Comparison of ENCODE assay signal across 16 cellular contexts in genomic region chr2:196823750-196824149, GRCh38. TPM values are rescaled to one million over a fixed set of nuclear protein-coding genes. Genes with fewer than 3 reads are reported as not detected.
A peak's percentile ranks its signal among the peaks of the same experiment; 100 is the strongest.
DNase-seq lines count a peak whose midpoint lies in the region; ATAC-seq and TF ChIP-seq lines count a peak whose summit lies in the region.
"Had no signal": no experiment of that assay in that cellular context is flagged by ENCODE, and none has a peak within 500 bp of the region (broad histone marks: within the 10 kb centered on the region; RNA-seq: fewer than 3 reads in every experiment).

No MANE protein-coding gene starts in this region.

- POLR2A ChIA-PET in HCT116 (lab: Charles Lee): no interaction called here

- H3K9ac ChIP-seq in HCT116 (ENCODE audit: low read length): no peak overlapping the region

- H3K4me3 ChIP-seq in HCT116 (replicated peaks in 1 of 2; ENCODE audit: low read depth in 1 of 2, low read length in 2 of 2): no peak overlapping the region
- H3K4me3 ChIP-seq: ovary, SK-N-MC had no signal

- RAD21 ChIA-PET in HCT116 (lab: Charles Lee; ENCODE audit: low non-redundant PET in 1 of 2, low total read pairs in 2 of 2, uncharacterized antibody in 2 of 2, unreplicated experiment in 2 of 2): no interaction called here

- ATAC-seq in HCT116 (no peak), T-helper 17 cell (no peak), foreskin keratinocyte (peak; percentile 98)

- H3K36me3 Mint-ChIP-seq in T-helper 17 cell (ENCODE audit: low read depth): peaks cover 2% of the 10 kb centered on the region

- peaks cover 12% of the 10 kb centered on the region for H3K27me3 Mint-ChIP-seq in T-helper 17 cell

- H3K36me3 ChIP-seq in HCT116 (ENCODE audit: control insufficient read depth in 1 of 2, insufficient read depth in 2 of 2, low read length in 2 of 2): no peaks in the 10 kb centered on the region
- H3K36me3 ChIP-seq: ovary had no signal

- intact Hi-C loops in HCT116 (cut with micrococcal nuclease): no loop called here

- no peak overlapping the region for H3K27ac ChIP-seq in HCT116 (ENCODE audit: low read depth, low read length)
- H3K27ac ChIP-seq in foreskin keratinocyte: no peak overlapping the region
- H3K27ac ChIP-seq: ovary, SK-N-MC had no signal

- TF ChIP-seq CTCF in HCT116 (IDR thresholded peaks at IDR 0.05 in 2 of 3, conservative IDR thresholded peaks at IDR 0.05 in 1 of 3; ENCODE audit: borderline replicate concordance in 1 of 3, insufficient read depth in 1 of 3, low read depth in 2 of 3, low read length in 2 of 3) (no peak), foreskin keratinocyte (conservative IDR thresholded peaks at IDR 0.05) (no peak), GM10266 (IDR thresholded peaks at IDR 0.05; ENCODE audit: control insufficient read depth, insufficient read depth, low read depth, missing control alignments) (no peak)

- no peak for TF ChIP-seq POLR2A in HCT116 (IDR thresholded peaks at IDR 0.05; ENCODE audit: borderline replicate concordance, extremely low read depth, insufficient read depth, insufficient read length)

- peaks cover 2% of the 10 kb centered on the region for H3K4me1 Mint-ChIP-seq in T-helper 17 cell

- peak overlapping the region; percentile 14 for H3K27ac Mint-ChIP-seq in T-helper 17 cell
- H3K27ac Mint-ChIP-seq: activated T-helper 1 cell treated with anti-CD3 and anti-CD28 coated beads, Interleukin-12 subunit alpha, Interleukin-12 subunit beta, Interleukin-2, Interleukin-4 antibody, amounts not matched to agents 30 ng/mL and 10 ng/mL and 1 ng/mL, durations not matched to agents 14 hours and 24 hours and 36 hours had no signal

- CTCF ChIA-PET in HCT116 (lab: Charles Lee): no interaction called here

- H3K9me3 ChIP-seq in HCT116 (ENCODE audit: control insufficient read depth in 1 of 2, insufficient read depth in 1 of 2, low read depth in 1 of 2, low read length in 2 of 2) (no peaks in the 10 kb centered on the region), T-helper 17 cell (ENCODE audit: control insufficient read depth, low read length, poor library complexity, severe bottlenecking) (no peaks in the 10 kb centered on the region)
- H3K9me3 ChIP-seq: ovary had no signal

- BruUV-seq in HCT116 (replicated peaks; lab: Mats Ljungman, UMichigan): no TSS peak

- no peaks in the 10 kb centered on the region for H3K79me2 ChIP-seq in HCT116 (ENCODE audit: insufficient read depth, low read length)

- no peak overlapping the region for H3K4me3 Mint-ChIP-seq in T-helper 17 cell
- H3K4me3 Mint-ChIP-seq: activated T-helper 1 cell treated with anti-CD3 and anti-CD28 coated beads, Interleukin-12 subunit alpha, Interleukin-12 subunit beta, Interleukin-2, Interleukin-4 antibody, amounts not matched to agents 30 ng/mL and 10 ng/mL and 1 ng/mL, durations not matched to agents 14 hours and 24 hours and 36 hours had no signal

- TF ChIP-seq RAD21 in HCT116 (IDR thresholded peaks at IDR 0.05; ENCODE audit: low read depth): no peak

- H4K20me1 ChIP-seq in HCT116 (ENCODE audit: insufficient read depth): no peaks in the 10 kb centered on the region

- H3K9me2 ChIP-seq in HCT116 (ENCODE audit: insufficient read depth): no peaks in the 10 kb centered on the region

- H3K4me2 ChIP-seq in HCT116 (ENCODE audit: low read length): peak overlapping the region; percentile 24; the same call in 1 of the 2 replicates

- DNase-seq in 8988T: peak; percentile 17
- no peak for DNase-seq in HCT116 (ENCODE audit: low read depth, low spot score)
- DNase-seq in T-helper 17 cell: no peak
- peak; percentile 62 to 80 for DNase-seq in foreskin keratinocyte
- no peak for DNase-seq in NCI-H446 treated with DMSO at 0.1 percent for 48 hours (lab: John Stamatoyannopoulos, UW)
- DNase-seq in germinal center (ENCODE audit: low spot score): no peak
- no peak for DNase-seq in occipital lobe (lab: John Stamatoyannopoulos, UW)
- DNase-seq in GM10266 (ENCODE audit: extremely low spot score): no peak
- DNase-seq: activated CD4-positive, alpha-beta T cell treated with anti-CD3 and anti-CD28 coated beads for 1 hour; NCI-H345; ovary; stimulated activated CD4-positive, alpha-beta T cell treated with anti-CD3 and anti-CD28 coated beads, Interleukin-4, amount 100 ng/mL, for 24 hours had no signal

- no peak overlapping the region for H2AFZ ChIP-seq in HCT116 (ENCODE audit: low read depth, low read length, poor library complexity, severe bottlenecking)

- H3K4me1 ChIP-seq in HCT116 (ENCODE audit: control insufficient read depth in 1 of 2, insufficient read depth in 2 of 2, low read length in 2 of 2) (peaks cover 0 to 8% of the 10 kb centered on the region in 2 experiments; a peak in 2 of 4 replicates), foreskin keratinocyte (peaks cover 5% of the 10 kb centered on the region)

- H3K27me3 ChIP-seq in HCT116 (ENCODE audit: insufficient read depth, low read length): no peaks in the 10 kb centered on the region
- no peaks in the 10 kb centered on the region for H3K27me3 ChIP-seq in foreskin keratinocyte
- H3K27me3 ChIP-seq: ovary had no signal

TF ChIP-seq in HCT116, 20 proteins besides CTCF, POLR2A, EP300 and RAD21 (continues in another document):
- TF ChIP-seq SRF (IDR thresholded peaks at IDR 0.05; ENCODE audit: low read depth) (no peak), MAX (IDR thresholded peaks at IDR 0.05) (no peak), FOSL1 (IDR thresholded peaks at IDR 0.05; ENCODE audit: low read depth) (peak; percentile 36; the same call in 1 of the 2 replicates), ATF3 (IDR thresholded peaks at IDR 0.05) (no peak), CBX3 (IDR thresholded peaks at IDR 0.05; ENCODE audit: low read depth) (peak; percentile 12; the same call in 1 of the 2 replicates), EZH2 (IDR thresholded peaks at IDR 0.05) (no peak), SP1 (IDR thresholded peaks at IDR 0.05; ENCODE audit: low read depth) (no peak), REST (IDR thresholded peaks at IDR 0.05; ENCODE audit: low read depth) (no peak), JUND (IDR thresholded peaks at IDR 0.05) (peak; percentile 43), ZNF274 (IDR thresholded peaks at IDR 0.05; ENCODE audit: low read depth, low read length) (no peak), ZBTB33 (IDR thresholded peaks at IDR 0.05; ENCODE audit: extremely low read depth, insufficient replicate concordance, low read length) (no peak), EZH2phosphoT487 (IDR thresholded peaks at IDR 0.05; ENCODE audit: borderline replicate concordance) (no peak), TCF7L2 (IDR thresholded peaks at IDR 0.05; ENCODE audit: borderline replicate concordance, extremely low read depth, insufficient read depth, insufficient read length) (no peak), ZFX (IDR thresholded peaks at IDR 0.05) (no peak)

RNA-seq across cellular contexts. Expression of gene C2orf66, which starts 14.6 kb away (rescaled TPM):
- total RNA-seq in HCT116 (2021; ENCODE audit: unreplicated experiment): not detected
- polyA plus RNA-seq in HCT116 (2012): 0.11 TPM in 1 of 2 replicates, not detected in the other
- under 1 TPM in 1 of 2 donors, not detected in 1; 0.18 TPM for total RNA-seq in T-helper 17 cell
- 0.14 TPM in 2 replicates for total RNA-seq in foreskin keratinocyte
- 0.06 TPM in 2 replicates for polyA plus RNA-seq in foreskin keratinocyte
- total RNA-seq in occipital lobe: 0.16 TPM
- total RNA-seq: cardiac septum, liver had no signal
- polyA plus RNA-seq: liver had no signal

RNA-seq across cellular contexts. Expression of gene GTF3C3, which starts 24.3 kb away (rescaled TPM):
- total RNA-seq in HCT116 (2021; ENCODE audit: unreplicated experiment): 56.2 TPM
- polyA plus RNA-seq in HCT116 (2012): 22.3 and 26.5 TPM in 2 replicates
- total RNA-seq in T-helper 17 cell: 10 to 100 TPM; 30.0 to 31.7 TPM
- total RNA-seq in foreskin keratinocyte: 24.6 and 28.9 TPM in 2 replicates
- polyA plus RNA-seq in foreskin keratinocyte: 9.4 and 10.3 TPM in 2 replicates
- 50.7 TPM for total RNA-seq in occipital lobe

Comparison
In these comparisons a context has a peak if more than half of its experiments do, and no peak if none do; other contexts are left out.
1. DNase-seq: peak in 8988T (single experiment) and foreskin keratinocyte (2 of 2); none in HCT116 (single experiment), T-helper 17 cell (0 of 3), NCI-H446 treated with DMSO at 0.1 percent for 48 hours (single experiment), germinal center (single experiment), occipital lobe (single experiment) and GM10266 (single experiment).